ENCODE assay signal across 22 cellular contexts in the genomic region with DNA sequence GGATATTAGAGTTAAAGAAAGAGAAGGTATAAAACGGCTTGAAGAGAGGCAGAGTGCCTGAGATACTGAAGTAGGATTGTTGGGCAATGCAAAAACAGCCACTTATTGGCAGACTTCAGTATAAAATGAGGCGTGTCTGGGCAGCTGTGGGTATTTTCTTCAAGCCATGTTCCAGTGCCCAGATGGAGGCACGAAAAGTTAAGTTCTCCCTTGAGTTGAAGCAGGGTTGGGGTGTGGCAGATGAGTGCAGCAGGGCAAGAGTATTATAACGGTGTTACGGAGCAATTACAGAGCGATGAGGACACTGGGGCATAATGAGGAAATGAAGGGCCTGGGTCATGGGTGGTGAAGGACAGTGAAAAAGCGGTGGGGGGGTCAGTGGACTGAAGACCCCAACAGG.
DNase-seq lines count a peak whose midpoint lies in the region; ATAC-seq, FAIRE-seq and TF ChIP-seq lines count a peak whose summit lies in the region.
"Had no signal": no experiment of that assay in that cellular context is flagged by ENCODE, and none has a peak within 500 bp of the region (broad histone marks: within the 10 kb centered on the region; RNA-seq: fewer than 3 reads in every experiment).

No MANE protein-coding gene starts in this region.

- TF ChIP-seq EP300 in H1 (IDR thresholded peaks at IDR 0.05; ENCODE audit: borderline replicate concordance in 1 of 2, low read depth in 2 of 2, low read length in 2 of 2), result no peak

- 0 out of 2 replicates have a peak overlapping the region, but pooled peaks have one; percentile 84 for H2BK15ac ChIP-seq in H1 (ENCODE audit: low read length)
- H2BK15ac ChIP-seq in mesendoderm (replicated peaks; ENCODE audit: low read depth), result no peak overlapping the region

- no peak overlapping the region for H3K4me3 Mint-ChIP-seq in GM23338
- H3K4me3 Mint-ChIP-seq in activated T-helper 1 cell treated with anti-CD3 and anti-CD28 coated beads, Interleukin-12 subunit alpha, Interleukin-12 subunit beta, Interleukin-2, Interleukin-4 antibody, amounts not matched to agents 30 ng/mL and 10 ng/mL and 1 ng/mL, durations not matched to agents 14 hours and 24 hours and 36 hours, result no peak overlapping the region
- H3K4me3 Mint-ChIP-seq: CD4-positive, alpha-beta memory T cell had no signal

- H3K56ac ChIP-seq in H1 (replicated peaks; ENCODE audit: insufficient read length, low read depth, low read length) (no peak overlapping the region), mesendoderm (ENCODE audit: low read length) (no peak overlapping the region)

- H3K36me3 Mint-ChIP-seq in GM23338 (ENCODE audit: low read depth), result no peaks in the 10 kb centered on the region
- H3K36me3 Mint-ChIP-seq in activated T-helper 1 cell treated with anti-CD3 and anti-CD28 coated beads, Interleukin-12 subunit alpha, Interleukin-12 subunit beta, Interleukin-2, Interleukin-4 antibody, amounts not matched to agents 30 ng/mL and 10 ng/mL and 1 ng/mL, durations not matched to agents 14 hours and 24 hours and 36 hours (ENCODE audit: low read depth), result no peaks in the 10 kb centered on the region
- H3K36me3 Mint-ChIP-seq: CD4-positive, alpha-beta memory T cell had no signal

- WGBS in H1 (ENCODE audit: extremely low coverage in 1 of 2, insufficient coverage in 1 of 2, insufficient read length in 1 of 2, insufficient replicate concordance in 2 of 2, low coverage in 1 of 2, low lambda C conversion rate in 2 of 2, missing lambda C conversion rate in 1 of 2), 2 experiments, result 92% methylated on average over 7 of the region's 7 CpGs; no CpG with 5 or more reads in 1 of the 2 experiments
- WGBS in mesendoderm (ENCODE audit: extremely low coverage, insufficient coverage, low lambda C conversion rate), result no CpG with 5 or more reads among the region's 7 CpGs
- WGBS in GM23248 (ENCODE audit: low coverage in 1 of 2, low lambda C conversion rate in 2 of 2, missing lambda C conversion rate in 2 of 2), 2 experiments, result 52 to 53% methylated on average over 7 of the region's 7 CpGs

- no peaks in the 10 kb centered on the region for H3K79me1 ChIP-seq in H1 (ENCODE audit: low read depth, low read length)
- H3K79me1 ChIP-seq in mesendoderm (ENCODE audit: low read length), result no peaks in the 10 kb centered on the region

- no peak overlapping the region for H3K4me3 ChIP-seq in GM23338
- H3K4me3 ChIP-seq in H1 (ENCODE audit: extremely low read depth in 1 of 4, insufficient read depth in 2 of 4, low read depth in 3 of 4, low read length in 4 of 4), result no peak overlapping the region
- H3K4me3 ChIP-seq in mesendoderm (ENCODE audit: low read length), result no peak overlapping the region
- H3K4me3 ChIP-seq in GM23248, result no peak overlapping the region
- H3K4me3 ChIP-seq: A549, HAP-1 had no signal

- in situ Hi-C loops in GM23248 (cut with MboI), result no loop called here

- no peak overlapping the region for H2AK5ac ChIP-seq in H1 (ENCODE audit: low read depth, low read length)
- no peak overlapping the region for H2AK5ac ChIP-seq in mesendoderm (ENCODE audit: low read length)

- no peak overlapping the region for H4K5ac ChIP-seq in H1 (ENCODE audit: insufficient read length, low read depth, low read length)
- no peak overlapping the region for H4K5ac ChIP-seq in mesendoderm (ENCODE audit: low read length)

- H4K8ac ChIP-seq in H1 (ENCODE audit: extremely low read depth, insufficient read depth, low read length) (no peak overlapping the region), mesendoderm (ENCODE audit: low read depth, low read length) (no peak overlapping the region)

- no peak for TF ChIP-seq CTCF in GM23338 (conservative IDR thresholded peaks at IDR 0.05; ENCODE audit: low read depth in 2 of 2)
- TF ChIP-seq CTCF in H1 (IDR thresholded peaks at IDR 0.05; ENCODE audit: control extremely low read depth in 1 of 3, insufficient read depth in 1 of 3, low read depth in 1 of 3, low read length in 3 of 3), result no peak

- no peak overlapping the region for H2BK12ac ChIP-seq in H1 (ENCODE audit: low read depth, low read length)

- H3K4me2 ChIP-seq in GM23338, result no peak overlapping the region
- no peak overlapping the region for H3K4me2 ChIP-seq in H1 (ENCODE audit: insufficient read depth in 1 of 2, low read depth in 2 of 2, low read length in 2 of 2)
- H3K4me2 ChIP-seq in mesendoderm (ENCODE audit: low read length), result no peak overlapping the region
- no peak overlapping the region for H3K4me2 ChIP-seq in GM23248 (ENCODE audit: unreplicated experiment)
- H3K4me2 ChIP-seq: A549 had no signal

- H2BK20ac ChIP-seq in H1 (ENCODE audit: low read length), result peak overlapping the region; percentile 87; the same call in 1 of the 2 replicates

- no peaks in the 10 kb centered on the region for H3K36me3 ChIP-seq in GM23338 (ENCODE audit: insufficient read depth)
- no peaks in the 10 kb centered on the region for H3K36me3 ChIP-seq in H1 (ENCODE audit: control insufficient read depth in 2 of 4, insufficient read depth in 4 of 4, low read length in 3 of 4)
- no peaks in the 10 kb centered on the region for H3K36me3 ChIP-seq in mesendoderm (ENCODE audit: control insufficient read depth, insufficient read depth, low read length)
- no peaks in the 10 kb centered on the region for H3K36me3 ChIP-seq in GM23248 (ENCODE audit: low read depth)
- H3K36me3 ChIP-seq: HAP-1 had no signal

- H3K23me2 ChIP-seq in H1 (ENCODE audit: low read depth, low read length), result peaks cover 2% of the 10 kb centered on the region; the same call in 1 of the 2 replicates

- H2AFZ ChIP-seq in GM23338, result peak overlapping the region; percentile 66
- 0 out of 2 replicates have a peak overlapping the region, but pooled peaks have one; percentile 49 for H2AFZ ChIP-seq in H1 (ENCODE audit: low read length)
- H2AFZ ChIP-seq in GM23248, result no peak overlapping the region

- intact Hi-C loops in activated T-helper 1 cell treated with anti-CD3 and anti-CD28 coated beads, Interleukin-12 subunit alpha, Interleukin-12 subunit beta, Interleukin-2, Interleukin-4 antibody, amounts not matched to agents 30 ng/mL and 10 ng/mL and 1 ng/mL, durations not matched to agents 14 hours and 24 hours and 36 hours (cut with micrococcal nuclease), result no loop called here

- H3F3A ChIP-seq in GM23338 (replicated peaks; ENCODE audit: low read depth), result no peaks in the 10 kb centered on the region
- no peaks in the 10 kb centered on the region for H3F3A ChIP-seq in GM23248 (ENCODE audit: insufficient read depth)

- DNase-seq in DMS79 (lab: John Stamatoyannopoulos, UW) (peak; percentile 5), GM23338 (ENCODE audit: low spot score) (no peak), H1 (ENCODE audit: low read depth in 1 of 2, low spot score in 2 of 2) (no peak), mesendoderm (no peak), GM23248 (no peak)
- no peak for DNase-seq in stimulated activated naive CD4-positive, alpha-beta T cell (lab: John Stamatoyannopoulos, UW)
- no peak for DNase-seq in activated T-helper 1 cell treated with anti-CD3 and anti-CD28 coated beads, Interleukin-12 subunit alpha, Interleukin-12 subunit beta, Interleukin-2, Interleukin-4 antibody, amounts not matched to agents 30 ng/mL and 10 ng/mL and 1 ng/mL, durations not matched to agents 14 hours and 24 hours and 36 hours (ENCODE audit: low spot score)
- DNase-seq: 8988T; ACHN; C1 segment of cervical spinal cord; Calu3; CD4-positive, alpha-beta memory T cell; COR-L47; DMS53; EL; GF-D8 had no signal

- H3K14ac ChIP-seq in H1 (ENCODE audit: insufficient read length), result no peak overlapping the region

- no peaks in the 10 kb centered on the region for H3K9me2 ChIP-seq in GM23338 (ENCODE audit: insufficient read depth)
- no peaks in the 10 kb centered on the region for H3K9me2 ChIP-seq in GM23248 (ENCODE audit: insufficient read depth)

- TF ChIP-seq RAD21 in H1 (IDR thresholded peaks at IDR 0.05 in 1 of 2, conservative IDR thresholded peaks at IDR 0.05 in 1 of 2; ENCODE audit: low read depth in 2 of 2, low read length in 2 of 2), result no peak

- no peaks in the 10 kb centered on the region for H3K27me3 ChIP-seq in GM23338 (ENCODE audit: insufficient read depth)
- H3K27me3 ChIP-seq in H1 (replicated peaks in 1 of 4; ENCODE audit: control insufficient read depth in 3 of 4, extremely low read depth in 1 of 4, insufficient read depth in 3 of 4, low read length in 3 of 4), result no peaks in the 10 kb centered on the region
- H3K27me3 ChIP-seq in mesendoderm (ENCODE audit: insufficient read depth, low read length, poor library complexity), result no peaks in the 10 kb centered on the region
- peaks cover 9% of the 10 kb centered on the region for H3K27me3 ChIP-seq in GM23248 (replicated peaks; ENCODE audit: insufficient read depth)

- H3K27me3 Mint-ChIP-seq in GM23338 (ENCODE audit: insufficient read depth, low read depth, poor library complexity), result peaks cover 6% of the 10 kb centered on the region
- peaks cover 18% of the 10 kb centered on the region for H3K27me3 Mint-ChIP-seq in activated T-helper 1 cell treated with anti-CD3 and anti-CD28 coated beads, Interleukin-12 subunit alpha, Interleukin-12 subunit beta, Interleukin-2, Interleukin-4 antibody, amounts not matched to agents 30 ng/mL and 10 ng/mL and 1 ng/mL, durations not matched to agents 14 hours and 24 hours and 36 hours (ENCODE audit: insufficient read depth)

- H3K9me3 ChIP-seq in H1 (ENCODE audit: insufficient read depth in 2 of 2, low read depth in 1 of 2, low read length in 1 of 2) (no peaks in the 10 kb centered on the region), GM23248 (ENCODE audit: low read depth) (no peaks in the 10 kb centered on the region)
- H3K9me3 ChIP-seq: A549, HAP-1 had no signal

- H3K27ac ChIP-seq in GM23338 (ENCODE audit: low read depth), result no peak overlapping the region
- no peak overlapping the region for H3K27ac ChIP-seq in H1 (ENCODE audit: low read depth, low read length)
- no peak overlapping the region for H3K27ac ChIP-seq in mesendoderm (ENCODE audit: low read depth, low read length)
- H3K27ac ChIP-seq in GM23248, result no peak overlapping the region
- H3K27ac ChIP-seq: A549 had no signal

- H4K91ac ChIP-seq in H1 (replicated peaks; ENCODE audit: insufficient read length, low read length), result no peak overlapping the region

- H3K27ac Mint-ChIP-seq in GM23338, result no peak overlapping the region; the same call in 1 of the 2 replicates
- H3K27ac Mint-ChIP-seq in activated T-helper 1 cell treated with anti-CD3 and anti-CD28 coated beads, Interleukin-12 subunit alpha, Interleukin-12 subunit beta, Interleukin-2, Interleukin-4 antibody, amounts not matched to agents 30 ng/mL and 10 ng/mL and 1 ng/mL, durations not matched to agents 14 hours and 24 hours and 36 hours, result no peak overlapping the region
- H3K27ac Mint-ChIP-seq: CD4-positive, alpha-beta memory T cell had no signal

- H3K18ac ChIP-seq in H1 (ENCODE audit: extremely low read depth, low read length), result no peak overlapping the region
- H3K18ac ChIP-seq in mesendoderm (ENCODE audit: low read length), result no peak overlapping the region

- no peak for TF ChIP-seq POLR2A in H1 (IDR thresholded peaks at IDR 0.05; ENCODE audit: control extremely low read depth in 1 of 2, low read depth in 2 of 2, low read length in 2 of 2)

- H3K79me2 ChIP-seq in GM23338 (replicated peaks; ENCODE audit: insufficient read depth) (no peaks in the 10 kb centered on the region), H1 (ENCODE audit: control insufficient read depth in 1 of 2, insufficient read depth in 2 of 2, low read length in 2 of 2) (no peaks in the 10 kb centered on the region), mesendoderm (ENCODE audit: control insufficient read depth, insufficient read depth, low read length) (no peaks in the 10 kb centered on the region), GM23248 (ENCODE audit: insufficient read depth) (no peaks in the 10 kb centered on the region)

- no peak overlapping the region; the same call in 1 of the 2 replicates for H2BK5ac ChIP-seq in H1 (ENCODE audit: low read depth, low read length)
- no peak overlapping the region for H2BK5ac ChIP-seq in mesendoderm (ENCODE audit: low read length)

- no peak overlapping the region for H3K9ac ChIP-seq in H1 (replicated peaks in 1 of 4; ENCODE audit: extremely low read depth in 1 of 4, low read depth in 3 of 4, low read length in 3 of 4)
- no peak overlapping the region for H3K9ac ChIP-seq in mesendoderm (ENCODE audit: low read length)
- H3K9ac ChIP-seq in GM23248, result no peak overlapping the region

- H3K4me1 Mint-ChIP-seq in GM23338, result peaks cover 25% of the 10 kb centered on the region
- no peaks in the 10 kb centered on the region for H3K4me1 Mint-ChIP-seq in activated T-helper 1 cell treated with anti-CD3 and anti-CD28 coated beads, Interleukin-12 subunit alpha, Interleukin-12 subunit beta, Interleukin-2, Interleukin-4 antibody, amounts not matched to agents 30 ng/mL and 10 ng/mL and 1 ng/mL, durations not matched to agents 14 hours and 24 hours and 36 hours (ENCODE audit: low read depth)
- H3K4me1 Mint-ChIP-seq: CD4-positive, alpha-beta memory T cell had no signal

- no peak overlapping the region for H3K4ac ChIP-seq in H1 (replicated peaks; ENCODE audit: insufficient read length, low read depth, low read length)
- no peak overlapping the region for H3K4ac ChIP-seq in mesendoderm (ENCODE audit: low read depth, low read length)

- CTCF ChIA-PET in H1 (lab: Charles Lee; ENCODE audit: partially characterized antibody), result interaction anchor here (1.2 kb wide), 1 partner anchor 36 kb away, joined by 4 read pairs; no protein-coding TSS in a partner anchor

- POLR2A ChIA-PET in H1 (lab: Charles Lee; ENCODE audit: partially characterized antibody), result no interaction called here

- FAIRE-seq in H1 (lab: Jason Lieb, UNC), result no peak
- FAIRE-seq: A549, GM12891, GM18507, H54 had no signal

- no peak overlapping the region for H3K23ac ChIP-seq in H1 (ENCODE audit: insufficient read length)
- H3K23ac ChIP-seq in mesendoderm (ENCODE audit: low read length), result peak overlapping the region; percentile 6

- H4K20me1 ChIP-seq in GM23338 (replicated peaks; ENCODE audit: insufficient read depth), result no peaks in the 10 kb centered on the region
- no peaks in the 10 kb centered on the region for H4K20me1 ChIP-seq in H1 (replicated peaks in 1 of 2; ENCODE audit: control insufficient read depth in 1 of 2, insufficient read depth in 2 of 2, low read length in 2 of 2)
- H4K20me1 ChIP-seq in GM23248 (ENCODE audit: insufficient read depth), result no peaks in the 10 kb centered on the region

- ATAC-seq in GM23338, result no peak
- no peak for ATAC-seq in HG03571 (IDR thresholded peaks at IDR 0.05; ENCODE audit: unreplicated experiment)
- ATAC-seq: A549 had no signal

- H3K4me1 ChIP-seq in GM23338 (ENCODE audit: insufficient read depth) (peaks cover 11% of the 10 kb centered on the region), H1 (replicated peaks in 1 of 4; ENCODE audit: control insufficient read depth in 3 of 4, insufficient read depth in 4 of 4, low read length in 3 of 4) (peaks cover 0 to 6% (median 3%) of the 10 kb centered on the region in 4 experiments; a peak in 4 of 7 replicates), mesendoderm (ENCODE audit: control insufficient read depth, low read depth, low read length) (no peaks in the 10 kb centered on the region), GM23248 (ENCODE audit: insufficient read depth) (no peaks in the 10 kb centered on the region)
- H3K4me1 ChIP-seq: A549 had no signal

- no peaks in the 10 kb centered on the region for H3K9me3 Mint-ChIP-seq in GM23338
- H3K9me3 Mint-ChIP-seq in activated T-helper 1 cell treated with anti-CD3 and anti-CD28 coated beads, Interleukin-12 subunit alpha, Interleukin-12 subunit beta, Interleukin-2, Interleukin-4 antibody, amounts not matched to agents 30 ng/mL and 10 ng/mL and 1 ng/mL, durations not matched to agents 14 hours and 24 hours and 36 hours, result no peaks in the 10 kb centered on the region
- H3K9me3 Mint-ChIP-seq: CD4-positive, alpha-beta memory T cell had no signal

- H2BK120ac ChIP-seq in H1 (replicated peaks; ENCODE audit: low read depth, low read length) (no peak overlapping the region), mesendoderm (ENCODE audit: low read depth, low read length) (no peak overlapping the region)
